8 cellular contexts compared by ENCODE assay signal in the genomic region with DNA sequence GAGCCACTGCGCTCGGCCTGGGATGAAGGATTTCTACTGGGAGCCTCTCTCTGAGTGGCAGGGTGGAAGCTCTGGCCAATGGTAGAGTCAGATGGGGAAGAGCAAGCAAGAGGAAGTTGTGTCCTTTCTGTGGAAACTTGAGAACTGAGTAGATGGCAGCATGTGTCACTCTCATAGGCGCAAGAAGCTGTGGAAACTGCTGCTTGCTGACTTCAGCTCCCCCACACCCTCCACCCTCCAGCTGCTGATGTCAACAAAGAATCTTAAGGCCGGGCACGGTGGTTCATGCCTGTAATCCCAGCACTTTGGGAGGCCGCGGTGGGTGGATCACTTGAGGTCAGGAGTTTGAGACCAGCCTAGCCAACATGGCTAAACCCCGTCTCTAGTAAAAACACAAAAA. TPM values are rescaled to one million over a fixed set of nuclear protein-coding genes. Genes with fewer than 3 reads are reported as not detected.
DNase-seq lines count a peak whose midpoint lies in the region; ATAC-seq and TF ChIP-seq lines count a peak whose summit lies in the region.

No MANE protein-coding gene starts in this region.

- H3K4me3 ChIP-seq in dorsolateral prefrontal cortex (no peak overlapping the region), neuronal stem cell (ENCODE audit: low read length in 2 of 2) (no peak overlapping the region)

- no peaks in the 10 kb centered on the region for H3K9me3 Mint-ChIP-seq in endothelial cell (ENCODE audit: unreplicated experiment)

- H4K8ac ChIP-seq in neuronal stem cell (ENCODE audit: low read depth, low read length), result peak overlapping the region; percentile 25

- no peak overlapping the region for H2BK12ac ChIP-seq in neuronal stem cell (ENCODE audit: low read length)

- peak overlapping the region in 48 of 59 donors; percentile 26 to 87 (median 68) for H3K27ac ChIP-seq in dorsolateral prefrontal cortex
- no peak overlapping the region for H3K27ac ChIP-seq in neuronal stem cell (replicated peaks; ENCODE audit: low read length)

- peaks cover 6 to 9% of the 10 kb centered on the region in 2 donors for H3K4me1 ChIP-seq in neuronal stem cell (ENCODE audit: control insufficient read depth in 2 of 2, insufficient read depth in 1 of 2, low read depth in 1 of 2, low read length in 2 of 2)

- no peak overlapping the region for H3K18ac ChIP-seq in neuronal stem cell (ENCODE audit: low read length)

- H3K27me3 ChIP-seq in dorsolateral prefrontal cortex (no peaks in the 10 kb centered on the region), neuronal stem cell (ENCODE audit: control insufficient read depth in 3 of 3, insufficient read depth in 3 of 3, low read depth in 1 of 3, low read length in 3 of 3) (peaks cover 0 to 2% (median 0%) of the 10 kb centered on the region in 3 experiments)

- DNase-seq in Ammon's horn (ENCODE audit: low spot score) (peak; percentile 72), NOMO-1 treated with DMSO at 0.1 percent for 48 hours (lab: John Stamatoyannopoulos, UW; ENCODE audit: unreplicated experiment) (peak; percentile 96), dorsolateral prefrontal cortex (peak in 1 of 10 donors; percentile 46), neuronal stem cell (ENCODE audit: low spot score) (no peak), DMS53 (lab: John Stamatoyannopoulos, UW) (no peak), endothelial cell (ENCODE audit: low spot score) (no peak), germinal center (ENCODE audit: low spot score) (no peak)

- H3K9me3 ChIP-seq in neuronal stem cell (replicated peaks in 1 of 2; ENCODE audit: control insufficient read depth in 2 of 2, insufficient read depth in 1 of 2, low read depth in 1 of 2, low read length in 2 of 2), result peaks cover 0 to 1% of the 10 kb centered on the region in 2 donors

- H2BK5ac ChIP-seq in neuronal stem cell (ENCODE audit: low read length), result no peak overlapping the region

- no peak overlapping the region for H3K4me2 ChIP-seq in neuronal stem cell (ENCODE audit: insufficient read depth, low read length, poor library complexity, severe bottlenecking)

- no peak overlapping the region for H3K27ac Mint-ChIP-seq in endothelial cell (ENCODE audit: unreplicated experiment)

- no peak overlapping the region for H3K14ac ChIP-seq in neuronal stem cell (ENCODE audit: low read length)

- no peaks in the 10 kb centered on the region for H3K27me3 Mint-ChIP-seq in endothelial cell (ENCODE audit: unreplicated experiment)

- no peak overlapping the region for H4K91ac ChIP-seq in neuronal stem cell (ENCODE audit: low read depth, low read length, poor library complexity)

- H2AFZ ChIP-seq in neuronal stem cell (ENCODE audit: low read length), result peak overlapping the region; percentile 53

- H2BK15ac ChIP-seq in neuronal stem cell (ENCODE audit: low read length), result no peak overlapping the region

- no CpG with 5 or more reads among the region's 8 CpGs for WGBS in neuronal stem cell (ENCODE audit: extremely low coverage in 2 of 2, insufficient read length in 2 of 2, insufficient replicate concordance in 1 of 2), 2 donors

- no peak overlapping the region for H2AK5ac ChIP-seq in neuronal stem cell (ENCODE audit: low read depth, low read length)

- ATAC-seq in HG02885 (IDR thresholded peaks at IDR 0.05; ENCODE audit: poor library complexity, unreplicated experiment), result no peak

- peaks cover 5% of the 10 kb centered on the region for H3K36me3 Mint-ChIP-seq in endothelial cell (ENCODE audit: low read depth, unreplicated experiment)

- H3K36me3 ChIP-seq in neuronal stem cell (replicated peaks in 1 of 2; ENCODE audit: control insufficient read depth in 2 of 2, insufficient read depth in 2 of 2, low read length in 2 of 2), result no peaks in the 10 kb centered on the region

- H3K23ac ChIP-seq in neuronal stem cell (ENCODE audit: low read depth, low read length, poor library complexity), result no peak overlapping the region

- H2BK120ac ChIP-seq in neuronal stem cell (ENCODE audit: low read depth, low read length), result no peak overlapping the region

- H3K4ac ChIP-seq in neuronal stem cell (ENCODE audit: low read length), result no peak overlapping the region

- H3K4me1 Mint-ChIP-seq in endothelial cell (ENCODE audit: unreplicated experiment), result peaks cover 34% of the 10 kb centered on the region

- no peak overlapping the region for H3K4me3 Mint-ChIP-seq in endothelial cell (ENCODE audit: unreplicated experiment)

- H3K79me1 ChIP-seq in neuronal stem cell (ENCODE audit: low read depth, low read length), result no peaks in the 10 kb centered on the region

- intact Hi-C loops in dorsolateral prefrontal cortex (cut with DNase I), result no loop called here

- H3K9ac ChIP-seq in neuronal stem cell (ENCODE audit: low read depth, low read length, poor library complexity), result no peak overlapping the region

- TF ChIP-seq CTCF in dorsolateral prefrontal cortex (IDR thresholded peaks at IDR 0.05 in 54 of 56, conservative IDR thresholded peaks at IDR 0.05 in 2 of 56; ENCODE audit: low read depth in 1 of 56, partially characterized antibody in 56 of 56) (no peak), endothelial cell (IDR thresholded peaks at IDR 0.05; ENCODE audit: unreplicated experiment) (no peak)

RNA-seq across cellular contexts. Expression of gene SRGN, which starts 39.8 kb away (rescaled TPM):
- total RNA-seq in dorsolateral prefrontal cortex (100 to 1,000 TPM in 7 of 120 experiments, 10 to 100 TPM in 113; 11.7 to 140 (median 43.8) TPM), endothelial cell (ENCODE audit: unreplicated experiment) (4.7 TPM)
- not detected for polyA plus RNA-seq in neuronal stem cell (2013, experiment 1 of 2)
- polyA plus RNA-seq in neuronal stem cell (2013, experiment 2 of 2), result not detected

RNA-seq across cellular contexts. Expression of gene KIFBP, which starts 59.5 kb away (rescaled TPM):
- total RNA-seq in dorsolateral prefrontal cortex (10 to 100 TPM; 33.1 to 77.4 (median 62.0) TPM), endothelial cell (ENCODE audit: unreplicated experiment) (26.2 TPM)
- polyA plus RNA-seq in neuronal stem cell (2013, experiment 1 of 2), result 17.5 TPM
- polyA plus RNA-seq in neuronal stem cell (2013, experiment 2 of 2), result 16.8 TPM

Comparison
In these comparisons a context has a peak if more than half of its experiments do, and no peak if none do; other contexts are left out.
1. DNase-seq: peak in Ammon's horn (single experiment) and NOMO-1 treated with DMSO at 0.1 percent for 48 hours (single experiment); none in neuronal stem cell (single experiment), DMS53 (single experiment), endothelial cell (single experiment) and germinal center (single experiment).